ENCODE assay signal across 24 cellular contexts in genomic region chr18:27062802-27063201, GRCh38.
DNase-seq lines count a peak whose midpoint lies in the region; ATAC-seq, FAIRE-seq and TF ChIP-seq lines count a peak whose summit lies in the region.
"Had no signal": no experiment of that assay in that cellular context is flagged by ENCODE, and none has a peak within 500 bp of the region (broad histone marks: within the 10 kb centered on the region; RNA-seq: fewer than 3 reads in every experiment).

No MANE protein-coding gene starts in this region.

- H3K27me3 Mint-ChIP-seq in chondrocyte (ENCODE audit: low read depth) = no peaks in the 10 kb centered on the region
- H3K27me3 Mint-ChIP-seq: activated CD4-positive, alpha-beta T cell treated with anti-CD3 and anti-CD28 coated beads, Interleukin-2, amount 10 ng/mL, durations not matched to agents 24 days and 14 days; activated naive CD8-positive, alpha-beta T cell treated with anti-CD3 and anti-CD28 coated beads, Interleukin-2, amount 10 ng/mL, durations not matched to agents 7 days and 5 days; stimulated activated naive CD8-positive, alpha-beta T cell treated with anti-CD3 and anti-CD28 coated beads, Interleukin-15, amount 100 ng/mL, for 72 hours had no signal

- H3K36me3 ChIP-seq in RWPE2 (ENCODE audit: low read depth) (no peaks in the 10 kb centered on the region), kidney epithelial cell (ENCODE audit: control insufficient read depth, insufficient read depth, low read length) (no peaks in the 10 kb centered on the region), small intestine (ENCODE audit: control insufficient read depth in 2 of 2, insufficient read depth in 2 of 2, low read length in 2 of 2) (no peaks in the 10 kb centered on the region)
- H3K36me3 ChIP-seq: WERI-Rb-1 had no signal

- no peak overlapping the region for H3K4me3 ChIP-seq in RWPE2 (ENCODE audit: severe bottlenecking)
- H3K4me3 ChIP-seq in kidney epithelial cell (ENCODE audit: low read depth, low read length) = no peak overlapping the region
- H3K4me3 ChIP-seq in small intestine (ENCODE audit: low read depth in 1 of 2, low read length in 2 of 2) = no peak overlapping the region
- H3K4me3 ChIP-seq: lung had no signal

- no peak for FAIRE-seq in small intestine (lab: Jason Lieb, UNC)
- FAIRE-seq: astrocyte had no signal

- TF ChIP-seq CTCF in RWPE2 (IDR thresholded peaks at IDR 0.05; ENCODE audit: poor library complexity, severe bottlenecking) (no peak), kidney epithelial cell (IDR thresholded peaks at IDR 0.05; ENCODE audit: insufficient read depth, low read length, poor library complexity, severe bottlenecking) (no peak), chondrocyte (IDR thresholded peaks at IDR 0.05) (no peak)

- no peaks in the 10 kb centered on the region for H3K9me3 Mint-ChIP-seq in chondrocyte (ENCODE audit: low read depth)
- H3K9me3 Mint-ChIP-seq: activated CD4-positive, alpha-beta T cell treated with anti-CD3 and anti-CD28 coated beads, Interleukin-2, amount 10 ng/mL, durations not matched to agents 24 days and 14 days; activated naive CD8-positive, alpha-beta T cell treated with anti-CD3 and anti-CD28 coated beads, Interleukin-2, amount 10 ng/mL, durations not matched to agents 7 days and 5 days had no signal

- H3K4me1 Mint-ChIP-seq in chondrocyte (ENCODE audit: low read depth) = peaks cover 11% of the 10 kb centered on the region
- H3K4me1 Mint-ChIP-seq: activated CD4-positive, alpha-beta T cell treated with anti-CD3 and anti-CD28 coated beads, Interleukin-2, amount 10 ng/mL, durations not matched to agents 24 days and 14 days; activated naive CD8-positive, alpha-beta T cell treated with anti-CD3 and anti-CD28 coated beads, Interleukin-2, amount 10 ng/mL, durations not matched to agents 7 days and 5 days; stimulated activated naive CD8-positive, alpha-beta T cell treated with anti-CD3 and anti-CD28 coated beads, Interleukin-15, amount 100 ng/mL, for 72 hours had no signal

- H3K9me3 ChIP-seq in RWPE2 (ENCODE audit: severe bottlenecking) = no peaks in the 10 kb centered on the region
- no peaks in the 10 kb centered on the region for H3K9me3 ChIP-seq in small intestine (ENCODE audit: control insufficient read depth, low read depth)

- peak; percentile 76; the same call in 2 of the 3 replicates for ATAC-seq in RWPE2 (ENCODE audit: low read depth)
- ATAC-seq: Right ventricle myocardium inferior; stimulated activated naive CD8-positive, alpha-beta T cell treated with anti-CD3 and anti-CD28 coated beads, Interleukin-15, amount 100 ng/mL, for 72 hours had no signal

- no peak overlapping the region for H3K4me3 Mint-ChIP-seq in chondrocyte (ENCODE audit: unreplicated experiment)
- H3K4me3 Mint-ChIP-seq: activated CD4-positive, alpha-beta T cell treated with anti-CD3 and anti-CD28 coated beads, Interleukin-2, amount 10 ng/mL, durations not matched to agents 24 days and 14 days; activated naive CD8-positive, alpha-beta T cell treated with anti-CD3 and anti-CD28 coated beads, Interleukin-2, amount 10 ng/mL, durations not matched to agents 7 days and 5 days; H9; nephron progenitor cell; stimulated activated naive CD8-positive, alpha-beta T cell treated with anti-CD3 and anti-CD28 coated beads, Interleukin-15, amount 100 ng/mL, for 72 hours had no signal

- H3K36me3 Mint-ChIP-seq in chondrocyte (ENCODE audit: low read depth) = peaks cover 2% of the 10 kb centered on the region
- H3K36me3 Mint-ChIP-seq: activated naive CD8-positive, alpha-beta T cell treated with anti-CD3 and anti-CD28 coated beads, Interleukin-2, amount 10 ng/mL, durations not matched to agents 7 days and 5 days had no signal

- WGBS in small intestine, 3 donors = 80 to 95% (median 91%) methylated on average over 2 of the region's 2 CpGs

- H3K27ac ChIP-seq in RWPE2 (ENCODE audit: poor library complexity, severe bottlenecking) (no peak overlapping the region), small intestine (ENCODE audit: low read depth in 1 of 2, low read length in 1 of 2) (no peak overlapping the region)
- H3K27ac ChIP-seq: WERI-Rb-1 had no signal

- H3K27ac Mint-ChIP-seq in chondrocyte (ENCODE audit: unreplicated experiment) = no peak overlapping the region
- H3K27ac Mint-ChIP-seq: activated CD4-positive, alpha-beta T cell treated with anti-CD3 and anti-CD28 coated beads, Interleukin-2, amount 10 ng/mL, durations not matched to agents 24 days and 14 days; activated naive CD8-positive, alpha-beta T cell treated with anti-CD3 and anti-CD28 coated beads, Interleukin-2, amount 10 ng/mL, durations not matched to agents 7 days and 5 days; H9; nephron progenitor cell; stimulated activated naive CD8-positive, alpha-beta T cell treated with anti-CD3 and anti-CD28 coated beads, Interleukin-15, amount 100 ng/mL, for 72 hours had no signal

- H3K4me1 ChIP-seq in RWPE2 (ENCODE audit: insufficient read depth, poor library complexity, severe bottlenecking) = no peaks in the 10 kb centered on the region
- no peaks in the 10 kb centered on the region for H3K4me1 ChIP-seq in small intestine (ENCODE audit: control insufficient read depth in 2 of 2, insufficient read depth in 1 of 2, low read depth in 1 of 2, low read length in 1 of 2)

- H3K27me3 ChIP-seq in RWPE2 (ENCODE audit: insufficient read depth, poor library complexity, severe bottlenecking) (no peaks in the 10 kb centered on the region), kidney epithelial cell (ENCODE audit: control insufficient read depth, insufficient read depth, low read length) (no peaks in the 10 kb centered on the region), small intestine (ENCODE audit: control insufficient read depth in 2 of 2, insufficient read depth in 2 of 2, low read length in 2 of 2) (no peaks in the 10 kb centered on the region)

- DNase-seq in ELF-1 (ENCODE audit: low read depth, low spot score) (peak; percentile 30), M059J (ENCODE audit: low read depth) (peak; percentile 24), RWPE2 (ENCODE audit: low spot score) (no peak), kidney epithelial cell (ENCODE audit: low read depth) (peak; percentile 44), chondrocyte (ENCODE audit: low spot score) (no peak), small intestine (no peak), T-helper 2 cell (no peak)
- DNase-seq: activated CD4-positive, alpha-beta T cell treated with anti-CD3 and anti-CD28 coated beads, Interleukin-2, amount 10 ng/mL, durations not matched to agents 24 days and 14 days; activated effector memory CD4-positive, alpha-beta T cell treated with anti-CD3 and anti-CD28 coated beads, Interleukin-2, amount 50 U/mL, for 16 hours; activated naive CD8-positive, alpha-beta T cell treated with anti-CD3 and anti-CD28 coated beads, Interleukin-2, amount 10 ng/mL, durations not matched to agents 7 days and 5 days; activated T-cell treated with anti-CD3 and anti-CD28 coated beads, Interleukin-2, amount 50 U/mL, for 1 hour; central memory CD4-positive, alpha-beta T cell; dermis blood vessel endothelial cell; DMS79; H9; KBM-7; kidney glomerular epithelial cell; NCI-H524; nephron progenitor cell; stimulated activated naive CD8-positive, alpha-beta T cell treated with anti-CD3 and anti-CD28 coated beads, Interleukin-15, amount 100 ng/mL, for 72 hours; WERI-Rb-1 had no signal

Comparison
In these comparisons a context has a peak if more than half of its experiments do, and no peak if none do; other contexts are left out.
1. DNase-seq: peak in ELF-1 (single experiment), M059J (single experiment) and kidney epithelial cell (single experiment); none in RWPE2 (single experiment), chondrocyte (single experiment), small intestine (single experiment) and T-helper 2 cell (0 of 5).